Comparison of ENCODE assay signal across 8 cellular contexts in the genomic region with DNA sequence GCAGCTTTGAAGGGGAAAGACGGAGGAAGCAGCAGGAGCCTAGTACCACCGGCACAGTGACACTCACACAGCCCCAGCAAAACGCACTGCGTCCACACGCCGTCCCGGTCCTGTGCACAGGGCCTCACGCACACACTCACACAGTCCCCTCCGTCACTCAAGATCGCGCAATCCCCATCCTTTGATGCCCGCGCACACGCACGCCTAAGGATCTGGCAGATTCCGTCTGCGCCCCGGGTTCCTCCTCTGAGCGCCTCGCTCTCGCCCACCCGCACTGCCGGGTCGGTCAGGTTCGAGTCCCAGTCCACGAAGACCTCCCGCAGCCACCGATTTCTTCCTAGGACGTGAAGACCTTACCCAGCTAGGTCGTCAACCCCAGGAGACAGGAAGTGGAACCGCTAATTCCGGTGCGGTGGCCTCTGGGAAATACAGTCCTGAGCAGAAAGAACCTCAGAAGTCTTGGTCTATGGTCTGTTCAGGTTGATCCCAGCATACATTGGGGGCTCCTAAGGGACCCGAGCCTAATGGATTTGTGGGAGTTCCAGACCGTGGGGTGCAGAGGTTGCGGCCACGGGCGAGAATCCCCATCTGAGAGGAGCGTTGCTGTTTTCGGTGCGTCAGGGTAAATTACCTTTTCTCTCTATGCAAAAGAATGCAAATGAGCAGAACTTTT. TPM values are rescaled to one million over a fixed set of nuclear protein-coding genes. Genes with fewer than 3 reads are reported as not detected.
DNase-seq lines count a peak whose midpoint lies in the region; ATAC-seq and TF ChIP-seq lines count a peak whose summit lies in the region.

Gene ZNF780B, minus strand, starts transcription at position 400 of the 673 bp plus-strand sequence. CDS start 5,899 bp downstream, outside the sequence.

- peaks cover 31% of the 10 kb centered on the region for H3K9me3 Mint-ChIP-seq in activated naive CD8-positive, alpha-beta T cell treated with anti-CD3 and anti-CD28 coated beads, Interleukin-2, amount 10 ng/mL, durations not matched to agents 7 days and 5 days

- H3K9me3 ChIP-seq in DOHH2 (ENCODE audit: control insufficient read depth, insufficient read depth, low read length) = peaks cover 20% of the 10 kb centered on the region
- H3K9me3 ChIP-seq in HAP-1 = peaks cover 11% of the 10 kb centered on the region; the same call in 1 of the 2 replicates
- peaks cover 0 to 50% (median 20%) of the 10 kb centered on the region in 11 donors for H3K9me3 ChIP-seq in heart right ventricle
- H3K9me3 ChIP-seq in transverse colon = peaks cover 12 to 24% of the 10 kb centered on the region in 2 donors

- no peak for TF ChIP-seq EP300 in transverse colon (IDR thresholded peaks at IDR 0.05; ENCODE audit: low read depth)

- 0 out of 2 replicates have a peak, but pooled peaks cover 3% of the 10 kb centered on the region for H3F3A ChIP-seq in DOHH2 (ENCODE audit: control insufficient read depth, insufficient read depth)

- H3K36me3 ChIP-seq in DOHH2 (ENCODE audit: control insufficient read depth, low read length) (no peaks in the 10 kb centered on the region; the same call in 1 of the 2 replicates), HAP-1 (replicated peaks) (peaks cover 4% of the 10 kb centered on the region; the same call in 1 of the 2 replicates), heart right ventricle (no peaks in the 10 kb centered on the region), transverse colon (no peaks in the 10 kb centered on the region)

- ATAC-seq in activated naive CD8-positive, alpha-beta T cell treated with anti-CD3 and anti-CD28 coated beads, Interleukin-2, amount 10 ng/mL, durations not matched to agents 7 days and 5 days (ENCODE audit: low read depth) = peak; percentile 92
- peak; percentile 89 to 99 (median 96) for ATAC-seq in heart right ventricle

- peak within 1 kb of the TSS; percentile 99 for H3K4me3 Mint-ChIP-seq in activated naive CD8-positive, alpha-beta T cell treated with anti-CD3 and anti-CD28 coated beads, Interleukin-2, amount 10 ng/mL, durations not matched to agents 7 days and 5 days

- TF ChIP-seq CTCF in DOHH2 (IDR thresholded peaks at IDR 0.05; ENCODE audit: low read depth, low read length, poor library complexity, severe bottlenecking) (no peak), NB4 (IDR thresholded peaks at IDR 0.05; ENCODE audit: low read depth, low read length) (no peak), heart right ventricle (IDR thresholded peaks at IDR 0.05) (no peak), transverse colon (IDR thresholded peaks at IDR 0.05) (no peak)

- WGBS in heart right ventricle, 2 donors = 0 to 1% methylated on average over 41 of the region's 41 CpGs
- WGBS in transverse colon (ENCODE audit: low coverage in 1 of 2), 2 donors = 0% methylated on average over 38 of the region's 41 CpGs; no CpG with 5 or more reads in 1 of the 2 donors

- peaks cover 8% of the 10 kb centered on the region for H3K27me3 Mint-ChIP-seq in activated naive CD8-positive, alpha-beta T cell treated with anti-CD3 and anti-CD28 coated beads, Interleukin-2, amount 10 ng/mL, durations not matched to agents 7 days and 5 days

- no peaks in the 10 kb centered on the region; the same call in 1 of the 2 replicates for H3K27me3 ChIP-seq in DOHH2 (ENCODE audit: control insufficient read depth, low read length)
- H3K27me3 ChIP-seq in HAP-1 (ENCODE audit: low read depth) = no peaks in the 10 kb centered on the region
- no peaks in the 10 kb centered on the region for H3K27me3 ChIP-seq in heart right ventricle
- peaks cover 8% of the 10 kb centered on the region for H3K27me3 ChIP-seq in transverse colon

- peak within 1 kb of the TSS; percentile 57 for H3K27ac ChIP-seq in DOHH2 (ENCODE audit: low read depth, low read length)
- H3K27ac ChIP-seq in heart right ventricle = peak within 1 kb of the TSS; percentile 59 to 84 (median 81)
- peak within 1 kb of the TSS; percentile 65 to 78 (median 70) for H3K27ac ChIP-seq in transverse colon

- peak within 1 kb of the TSS; percentile 94 for H3K4me2 ChIP-seq in DOHH2 (ENCODE audit: low read length)

- H3K4me1 ChIP-seq in DOHH2 (ENCODE audit: control insufficient read depth, low read length) (peaks cover 29% of the 10 kb centered on the region), HAP-1 (no peaks in the 10 kb centered on the region; the same call in 1 of the 2 replicates), heart right ventricle (peaks cover 0 to 31% (median 16%) of the 10 kb centered on the region in 9 donors), transverse colon (peaks cover 0 to 17% (median 10%) of the 10 kb centered on the region in 4 donors)

- peak within 1 kb of the TSS; percentile 96 for H3K4me3 ChIP-seq in DOHH2 (ENCODE audit: low read length)
- H3K4me3 ChIP-seq in HAP-1 = peak within 1 kb of the TSS; percentile 60
- H3K4me3 ChIP-seq in NB4 (ENCODE audit: low read depth, low read length) = peak within 1 kb of the TSS; percentile 83
- peak within 1 kb of the TSS; percentile 68 to 89 (median 78) for H3K4me3 ChIP-seq in heart right ventricle
- H3K4me3 ChIP-seq in transverse colon = peak within 1 kb of the TSS; percentile 59 to 79 (median 63)

- POLR2A ChIA-PET in activated naive CD8-positive, alpha-beta T cell treated with anti-CD3 and anti-CD28 coated beads, Interleukin-2, amount 10 ng/mL, durations not matched to agents 7 days and 5 days (lab: Charles Lee) = interaction anchor here (0.8 to 2.2 kb wide), 4 partner anchors 35 to 222 kb away, joined by 5 to 11 read pairs (median 6); partner anchors contain the start of genes DYRK1B, PSMC4, ZNF546 and ZNF780A

- peaks cover 28% of the 10 kb centered on the region for H3K36me3 Mint-ChIP-seq in activated naive CD8-positive, alpha-beta T cell treated with anti-CD3 and anti-CD28 coated beads, Interleukin-2, amount 10 ng/mL, durations not matched to agents 7 days and 5 days

- intact Hi-C loops in heart right ventricle (cut with DNase I) (loop anchor here in 3 of 10 donors (10.0 kb wide), 1 partner anchor 51 kb away; no protein-coding TSS in a partner anchor), transverse colon (cut with DNase I; ENCODE audit: low total_unique reads) (no loop called here)

- H4K20me1 ChIP-seq in DOHH2 (ENCODE audit: control insufficient read depth, insufficient read depth, low read depth, low read length) = no peaks in the 10 kb centered on the region

- H3K4me1 Mint-ChIP-seq in activated naive CD8-positive, alpha-beta T cell treated with anti-CD3 and anti-CD28 coated beads, Interleukin-2, amount 10 ng/mL, durations not matched to agents 7 days and 5 days = peaks cover 40% of the 10 kb centered on the region

- peak within 1 kb of the TSS; percentile 97 for H3K27ac Mint-ChIP-seq in activated naive CD8-positive, alpha-beta T cell treated with anti-CD3 and anti-CD28 coated beads, Interleukin-2, amount 10 ng/mL, durations not matched to agents 7 days and 5 days

- H3K9me2 ChIP-seq in DOHH2 (replicated peaks; ENCODE audit: control insufficient read depth, low read length) = no peaks in the 10 kb centered on the region

- TF ChIP-seq POLR2A in NB4 (IDR thresholded peaks at IDR 0.05; ENCODE audit: extremely low read depth, insufficient read length) = peak; percentile 38
- no peak for TF ChIP-seq POLR2A in transverse colon (IDR thresholded peaks at IDR 0.05)

- DNase-seq in HAP-1 (ENCODE audit: low spot score in 2 of 2) (peak; percentile 73 to 75), NB4 (ENCODE audit: low read depth) (peak; percentile 80), SW 1271 (lab: John Stamatoyannopoulos, UW) (peak; percentile 15 to 45), heart right ventricle (peak; percentile 45 to 54), pons (ENCODE audit: low spot score) (peak; percentile 73), transverse colon (peak; percentile 80)
- DNase-seq in activated naive CD8-positive, alpha-beta T cell treated with anti-CD3 and anti-CD28 coated beads, Interleukin-2, amount 10 ng/mL, durations not matched to agents 7 days and 5 days = peak; percentile 79

- peaks cover 60% of the 10 kb centered on the region for H3K79me2 ChIP-seq in DOHH2 (ENCODE audit: control insufficient read depth, low read length)

- in situ Hi-C loops in HAP-1 (cut with MboI; ENCODE audit: low sequenced_read_pairs) (no loop called here), transverse colon (cut with MboI; ENCODE audit: low pct_ligation_motif_present in 1 of 4, low pct_unique_long_range_greater_than_20kb in 1 of 4, low sequenced_read_pairs in 3 of 4) (no loop called here)

RNA-seq across cellular contexts. Expression of gene ZNF780B, which starts in this region (rescaled TPM):
- total RNA-seq in activated naive CD8-positive, alpha-beta T cell treated with anti-CD3 and anti-CD28 coated beads, Interleukin-2, amount 10 ng/mL, durations not matched to agents 7 days and 5 days = 10 to 100 TPM; 35.6 to 39.4 TPM
- total RNA-seq in heart right ventricle (10 to 100 TPM; 20.6 to 29.7 (median 25.8) TPM), transverse colon (10 to 100 TPM in 3 of 4 donors, 1 to 10 TPM in 1; 4.5 to 87.8 (median 25.5) TPM)
- polyA plus RNA-seq in heart right ventricle = 10 to 100 TPM in 1 of 2 donors, 1 to 10 TPM in 1; 3.1 to 18.1 TPM

Comparison
In these comparisons a context has a peak if more than half of its experiments do, and no peak if none do; other contexts are left out.
1. Peak in every context shown above with its lines: DNase-seq, ATAC-seq, H3K4me3 ChIP-seq and H3K27ac ChIP-seq.
2. DNase-seq: peak in every context shown above with its lines; median percentile 80 in NB4; 80 in transverse colon; 79 in activated naive CD8-positive, alpha-beta T cell treated with anti-CD3 and anti-CD28 coated beads, Interleukin-2, amount 10 ng/mL, durations not matched to agents 7 days and 5 days; 74 in HAP-1; 73 in pons; 50 in heart right ventricle; 30 in SW 1271.